ENCODE assay signal across 8 cellular contexts in the genomic region with DNA sequence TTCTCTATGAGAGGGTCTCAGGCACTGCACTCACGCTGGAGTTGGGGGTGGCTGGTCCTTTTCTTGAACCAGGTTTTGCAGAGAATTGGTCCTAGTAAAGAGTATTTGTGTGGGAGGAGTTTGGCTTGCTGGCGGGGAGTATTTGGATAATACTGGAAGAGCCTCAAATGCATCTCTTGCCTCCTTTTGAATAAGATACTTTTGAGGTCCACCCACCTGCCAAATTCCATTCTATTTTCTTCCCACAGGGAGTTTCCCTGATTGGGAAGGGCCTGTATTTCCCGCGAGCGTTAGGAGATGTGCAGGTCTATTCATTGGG.
DNase-seq lines count a peak whose midpoint lies in the region; ATAC-seq and TF ChIP-seq lines count a peak whose summit lies in the region.

No MANE protein-coding gene starts in this region.

- peak overlapping the region; percentile 92 for H3K27ac ChIP-seq in VCaP

- no peak for ATAC-seq in HG02973 (IDR thresholded peaks at IDR 0.05; ENCODE audit: unreplicated experiment)
- no peak for ATAC-seq in GM18519 (IDR thresholded peaks at IDR 0.05; ENCODE audit: low FRiP score, unreplicated experiment)

- H3K4me3 ChIP-seq in foreskin fibroblast (ENCODE audit: low read depth in 1 of 2, low read length in 2 of 2), result peak overlapping the region; percentile 47 to 54
- H3K4me3 ChIP-seq in retinal pigment epithelial cell (ENCODE audit: low read length), result peak overlapping the region; percentile 55

- DNase-seq in HCEC 1CT (peak; percentile 81), foreskin fibroblast (no peak), retinal pigment epithelial cell (ENCODE audit: low read depth) (no peak), DMS153 (lab: John Stamatoyannopoulos, UW) (no peak), NCI-H1092 (lab: John Stamatoyannopoulos, UW) (no peak)

- TF ChIP-seq CTCF in VCaP (conservative IDR thresholded peaks at IDR 0.05) (no peak), foreskin fibroblast (IDR thresholded peaks at IDR 0.05; ENCODE audit: low read depth, low read length) (no peak), retinal pigment epithelial cell (conservative IDR thresholded peaks at IDR 0.05; ENCODE audit: low read depth, low read length) (no peak)
